9 cellular contexts compared by ENCODE assay signal in genomic region chr19:23283925-23284324, GRCh38. TPM values are rescaled to one million over a fixed set of nuclear protein-coding genes. Genes with fewer than 3 reads are reported as not detected.
A peak's percentile ranks its signal among the peaks of the same experiment; 100 is the strongest.
DNase-seq lines count a peak whose midpoint lies in the region; ATAC-seq, FAIRE-seq and TF ChIP-seq lines count a peak whose summit lies in the region.
"Had no signal": no experiment of that assay in that cellular context is flagged by ENCODE, and none has a peak within 500 bp of the region (broad histone marks: within the 10 kb centered on the region; RNA-seq: fewer than 3 reads in every experiment).

No MANE protein-coding gene starts in this region.

- TF ChIP-seq CTCF in HFF-Myc (IDR thresholded peaks at IDR 0.05; ENCODE audit: low read depth, low read length, missing control alignments) (peak; percentile 37), GM12878 (IDR thresholded peaks at IDR 0.05 in 2 of 3, conservative IDR thresholded peaks at IDR 0.05 in 1 of 3; ENCODE audit: control insufficient read depth in 2 of 3, extremely low read depth in 1 of 3, insufficient read depth in 1 of 3, low read depth in 3 of 3, low read length in 3 of 3) (peak; percentile 42 to 58 (median 54))

- POLR2A ChIA-PET in GM12878 (lab: Charles Lee) = no interaction called here

- CTCF ChIA-PET in GM12878 (lab: Yijun Ruan, JAX) = no interaction called here

- H3K4me2 ChIP-seq in GM12878 (ENCODE audit: control insufficient read depth, insufficient read depth) = no peak overlapping the region

- DNase-seq in CD4-positive, CD25-positive, alpha-beta regulatory T cell = peak; percentile 31 to 60 (median 52)
- DNase-seq in HFF-Myc (ENCODE audit: extremely low read depth, low read depth) (no peak), T-helper 17 cell (peak; percentile 28 to 51 (median 29)), GM12878 (ENCODE audit: low read depth, low spot score) (no peak), left colon (peak; percentile 53 to 74), NOMO-1 treated with dmso at 0.1 percent for 144 hours (lab: John Stamatoyannopoulos, UW; ENCODE audit: unreplicated experiment) (no peak), NCI-H187 (lab: John Stamatoyannopoulos, UW) (no peak)
- peak; percentile 56 for DNase-seq in stimulated activated CD8-positive, alpha-beta memory T cell treated with anti-CD3 and anti-CD28 coated beads, Interleukin-15, amount 100 ng/mL, for 1 hour (ENCODE audit: low read depth)

- peaks cover 6% of the 10 kb centered on the region for H3K27me3 Mint-ChIP-seq in CD4-positive, CD25-positive, alpha-beta regulatory T cell
- no peaks in the 10 kb centered on the region for H3K27me3 Mint-ChIP-seq in T-helper 17 cell
- H3K27me3 Mint-ChIP-seq: stimulated activated naive CD8-positive, alpha-beta T cell treated with anti-CD3 and anti-CD28 coated beads, Interleukin-15, Interleukin-2, amounts not matched to agents 100 ng/mL and 50 ng/mL, for 24 hours had no signal

- peak overlapping the region in 1 of 4 donors; percentile 61 for H3K4me3 Mint-ChIP-seq in CD4-positive, CD25-positive, alpha-beta regulatory T cell
- no peak overlapping the region for H3K4me3 Mint-ChIP-seq in T-helper 17 cell
- H3K4me3 Mint-ChIP-seq: stimulated activated naive CD8-positive, alpha-beta T cell treated with anti-CD3 and anti-CD28 coated beads, Interleukin-15, Interleukin-2, amounts not matched to agents 100 ng/mL and 50 ng/mL, for 24 hours had no signal

- SMC1A ChIA-PET in GM12878 (lab: Charles Lee; ENCODE audit: uncharacterized antibody, unreplicated experiment) = no interaction called here

- TF ChIP-seq RAD21 in GM12878 (IDR thresholded peaks at IDR 0.05; ENCODE audit: insufficient read depth, low read depth, low read length) = peak; percentile 49

- no peak for FAIRE-seq in GM12878 (lab: Jason Lieb, UNC)

- WGBS in GM12878 (ENCODE audit: insufficient coverage, insufficient replicate concordance, low lambda C conversion rate, missing lambda C conversion rate) = 8% methylated on average over 6 of the region's 6 CpGs

- no peaks in the 10 kb centered on the region for H3K79me2 ChIP-seq in GM12878 (ENCODE audit: control insufficient read depth, insufficient read depth, low read length)

- no peak for TF ChIP-seq EP300 in GM12878 (IDR thresholded peaks at IDR 0.05; ENCODE audit: borderline replicate concordance in 1 of 2, control insufficient read depth in 1 of 2, low read depth in 2 of 2, low read length in 2 of 2)

- H3K4me1 ChIP-seq in CD4-positive, CD25-positive, alpha-beta regulatory T cell (ENCODE audit: control insufficient read depth, insufficient read depth, low read length, poor library complexity, severe bottlenecking) = no peaks in the 10 kb centered on the region
- no peaks in the 10 kb centered on the region for H3K4me1 ChIP-seq in GM12878 (ENCODE audit: control insufficient read depth, insufficient read depth, low read length)

- no peaks in the 10 kb centered on the region for H3K36me3 Mint-ChIP-seq in CD4-positive, CD25-positive, alpha-beta regulatory T cell
- peaks cover 2% of the 10 kb centered on the region for H3K36me3 Mint-ChIP-seq in T-helper 17 cell (ENCODE audit: low read depth)

- H3K27me3 ChIP-seq in CD4-positive, CD25-positive, alpha-beta regulatory T cell (ENCODE audit: control insufficient read depth, insufficient read depth, low read length) = no peaks in the 10 kb centered on the region
- no peaks in the 10 kb centered on the region for H3K27me3 ChIP-seq in GM12878 (replicated peaks in 1 of 2; ENCODE audit: control insufficient read depth in 2 of 2, insufficient read depth in 2 of 2, low read length in 1 of 2)

- intact Hi-C loops in GM12878 (cut with micrococcal nuclease; ENCODE audit: unreplicated experiment) = no loop called here
- intact Hi-C loops in left colon (cut with DNase I, micrococcal nuclease) = no loop called here

- H3K9me3 ChIP-seq in CD4-positive, CD25-positive, alpha-beta regulatory T cell (ENCODE audit: control insufficient read depth in 2 of 2, low read length in 2 of 2) = peaks cover 0 to 6% of the 10 kb centered on the region in 2 experiments
- no peaks in the 10 kb centered on the region for H3K9me3 ChIP-seq in T-helper 17 cell (ENCODE audit: control insufficient read depth, low read length, poor library complexity, severe bottlenecking)
- no peaks in the 10 kb centered on the region; the same call in 2 of the 3 replicates for H3K9me3 ChIP-seq in GM12878 (replicated peaks; ENCODE audit: control insufficient read depth, insufficient read depth, low read length)

- no TSS peak for BruUV-seq in GM12878 (replicated peaks; lab: Mats Ljungman, UMichigan)

- no peaks in the 10 kb centered on the region for H4K20me1 ChIP-seq in GM12878 (ENCODE audit: control insufficient read depth, insufficient read depth)

- peak; percentile 74 to 88 for ATAC-seq in CD4-positive, CD25-positive, alpha-beta regulatory T cell (ENCODE audit: low read depth in 2 of 2)
- ATAC-seq in T-helper 17 cell (peak; percentile 99), GM12878 (peak; percentile 76), left colon (peak; percentile 90)

- H3K27ac Mint-ChIP-seq in CD4-positive, CD25-positive, alpha-beta regulatory T cell = peak overlapping the region in 1 of 3 donors; percentile 43
- no peak overlapping the region for H3K27ac Mint-ChIP-seq in T-helper 17 cell
- H3K27ac Mint-ChIP-seq: stimulated activated naive CD8-positive, alpha-beta T cell treated with anti-CD3 and anti-CD28 coated beads, Interleukin-15, Interleukin-2, amounts not matched to agents 100 ng/mL and 50 ng/mL, for 24 hours had no signal

- in situ Hi-C loops in GM12878 (cut with MboI) = no loop called here

- no peak for TF ChIP-seq POLR2A in GM12878 (IDR thresholded peaks at IDR 0.05; ENCODE audit: low read depth, low read length)

- H3K4me3 ChIP-seq in CD4-positive, CD25-positive, alpha-beta regulatory T cell (ENCODE audit: low read depth, low read length) = no peak overlapping the region
- no peak overlapping the region for H3K4me3 ChIP-seq in HFF-Myc (replicated peaks; ENCODE audit: low read depth, low read length)
- H3K4me3 ChIP-seq in GM12878 = no peak overlapping the region

- H3K9ac ChIP-seq in GM12878 (ENCODE audit: control insufficient read depth, insufficient read depth, low read length) = no peak overlapping the region

- H3K36me3 ChIP-seq in CD4-positive, CD25-positive, alpha-beta regulatory T cell (ENCODE audit: control insufficient read depth, insufficient read depth, low read length) = no peaks in the 10 kb centered on the region
- no peaks in the 10 kb centered on the region for H3K36me3 ChIP-seq in GM12878 (ENCODE audit: control insufficient read depth in 2 of 2, insufficient read depth in 2 of 2, low read length in 1 of 2)

- peaks cover 0 to 25% (median 10%) of the 10 kb centered on the region in 4 donors for H3K4me1 Mint-ChIP-seq in CD4-positive, CD25-positive, alpha-beta regulatory T cell
- peaks cover 16% of the 10 kb centered on the region for H3K4me1 Mint-ChIP-seq in T-helper 17 cell

- no peak overlapping the region for H3K27ac ChIP-seq in CD4-positive, CD25-positive, alpha-beta regulatory T cell (ENCODE audit: insufficient read depth, low read length, poor library complexity, severe bottlenecking)
- H3K27ac ChIP-seq in GM12878 (ENCODE audit: control insufficient read depth, insufficient read depth) = no peak overlapping the region

- H2AFZ ChIP-seq in GM12878 (ENCODE audit: control insufficient read depth, low read depth, low read length) = no peak overlapping the region

- H3K9me3 Mint-ChIP-seq in CD4-positive, CD25-positive, alpha-beta regulatory T cell = peaks cover 0 to 17% (median 3%) of the 10 kb centered on the region in 7 donors

- RAD21 ChIA-PET in GM12878 (lab: Charles Lee; ENCODE audit: unreplicated experiment) = no interaction called here

TF ChIP-seq in GM12878, 131 proteins besides CTCF, POLR2A, EP300 and RAD21:
- TF ChIP-seq LARP7 (IDR thresholded peaks at IDR 0.05) = no peak
- TF ChIP-seq ZNF274 (IDR thresholded peaks at IDR 0.05; ENCODE audit: insufficient read depth, insufficient read length) = no peak
- peak; percentile 18; the same call in 1 of the 2 replicates for TF ChIP-seq SMC3 (IDR thresholded peaks at IDR 0.05; ENCODE audit: borderline replicate concordance, low read length)

RNA-seq across cellular contexts. Expression of gene ZNF724, which starts 33.7 kb away (rescaled TPM):
- total RNA-seq in CD4-positive, CD25-positive, alpha-beta regulatory T cell = 3.7 TPM
- polyA plus RNA-seq in CD4-positive, CD25-positive, alpha-beta regulatory T cell = 1 to 10 TPM; 1.8 to 2.4 (median 1.9) TPM
- total RNA-seq in T-helper 17 cell (1 to 10 TPM; 2.1 to 3.2 TPM), GM12878 (2014; rRNA removed) (10.8 and 11.1 TPM in 2 replicates), GM12878 (2014; rRNA removed; fragmentation: Illumina TruSeq; extraction: Trizol) (14.2 and 14.7 TPM in 2 replicates), GM12878 (2021) (6.5 and 7.3 TPM in 2 replicates), left colon (1 to 10 TPM; 1.8 to 5.3 TPM)
- 32.8 and 35.0 TPM in 2 replicates for total RNA-seq in GM12878 (2013; cell fraction: nucleolus; rRNA removed)
- 1.2 TPM for polyA plus RNA-seq in GM12878 (2011; ENCODE audit: low read depth)
- polyA plus RNA-seq in GM12878 (2011; rRNA removed) (3.2 and 4.3 TPM in 2 replicates), GM12878 (2014; fragmentation: Illumina TruSeq; extraction: Trizol) (3.7 and 4.2 TPM in 2 replicates), GM12878 (2014; fragmentation: Nextera tagmentation; extraction: Ambion mirVana) (1 to 10 TPM in 1 of 2 experiments, under 1 TPM in 1; 0.71 to 1.1 TPM), GM12878 (2014; rRNA removed) (3.0 and 3.9 TPM in 2 replicates), GM12878 (2016; fragmentation: Nextera tagmentation; extraction: Ambion mirVana) (1 to 10 TPM; 4.1 to 5.8 TPM)
- 2.1 and 2.9 TPM in 2 replicates for polyA plus RNA-seq in GM12878 (2011; cell fraction: cytosol; rRNA removed)
- polyA plus RNA-seq in GM12878 (2011; cell fraction: nucleus; rRNA removed) = 2.8 and 3.0 TPM in 2 replicates
- 1.5 and 1.7 TPM in 2 replicates for polyA plus RNA-seq in GM12878 (2012)
- 9.6 and 14.4 TPM in 2 replicates for polyA minus RNA-seq in GM12878 (2011; rRNA and poly(A)+ RNA removed)
- 4.5 and 7.6 TPM in 2 replicates for polyA minus RNA-seq in GM12878 (2011; cell fraction: cytosol; rRNA and poly(A)+ RNA removed)
- 5.7 and 11.5 TPM in 2 replicates for polyA minus RNA-seq in GM12878 (2011; cell fraction: nucleus; rRNA and poly(A)+ RNA removed)

Comparison
In these comparisons a context has a peak if more than half of its experiments do, and no peak if none do; other contexts are left out.
1. DNase-seq: peak in CD4-positive, CD25-positive, alpha-beta regulatory T cell (3 of 3), T-helper 17 cell (3 of 3), left colon (2 of 2) and stimulated activated CD8-positive, alpha-beta memory T cell treated with anti-CD3 and anti-CD28 coated beads, Interleukin-15, amount 100 ng/mL, for 1 hour (single experiment); none in HFF-Myc (single experiment), GM12878 (single experiment), NOMO-1 treated with dmso at 0.1 percent for 144 hours (single experiment) and NCI-H187 (0 of 2).
2. Peak in every context shown above with its lines, with median percentiles within 50 percentile points of each other: ATAC-seq.